ENCODE assay signal across 8 cellular contexts in genomic region chr5:10910261-10910660, GRCh38.
"Had no signal": no experiment of that assay in that cellular context is flagged by ENCODE, and none has a peak within 500 bp of the region (broad histone marks: within the 10 kb centered on the region; RNA-seq: fewer than 3 reads in every experiment).

No MANE protein-coding gene starts in this region.

- DNase-seq: GDM1, GF-D8 had no signal

- ATAC-seq: GM12878 had no signal

- H3K4me3 ChIP-seq: GM12878 had no signal

- FAIRE-seq: G401.6, GM12878, GM12891, GM12892, GM18507, GM19239 had no signal
